ENCODE assay signal across 17 cellular contexts in genomic region chr20:34046330-34046729, GRCh38. TPM values are rescaled to one million over a fixed set of nuclear protein-coding genes. Genes with fewer than 3 reads are reported as not detected.
DNase-seq lines count a peak whose midpoint lies in the region; ATAC-seq and TF ChIP-seq lines count a peak whose summit lies in the region.
"Had no signal": no experiment of that assay in that cellular context is flagged by ENCODE, and none has a peak within 500 bp of the region (broad histone marks: within the 10 kb centered on the region; RNA-seq: fewer than 3 reads in every experiment).

No MANE protein-coding gene starts in this region.

- intact Hi-C loops in activated T-helper 1 cell treated with anti-CD3 and anti-CD28 coated beads, Interleukin-12 subunit alpha, Interleukin-12 subunit beta, Interleukin-2, Interleukin-4 antibody, amounts not matched to agents 30 ng/mL and 10 ng/mL and 1 ng/mL, durations not matched to agents 14 hours and 24 hours and 36 hours (cut with micrococcal nuclease), result no loop called here

- H3K27ac ChIP-seq in hepatocyte, result peak overlapping the region; percentile 39
- H3K27ac ChIP-seq: KMS-11 had no signal

- no peaks in the 10 kb centered on the region for H3K9me3 ChIP-seq in hepatocyte (ENCODE audit: low read depth)

- no peak for TF ChIP-seq CTCF in hepatocyte (IDR thresholded peaks at IDR 0.05; ENCODE audit: poor library complexity)
- no peak for TF ChIP-seq CTCF in nephron progenitor cell (IDR thresholded peaks at IDR 0.05)

- no peaks in the 10 kb centered on the region for H3K9me2 ChIP-seq in hepatocyte (replicated peaks; ENCODE audit: insufficient read depth)

- H3K4me1 ChIP-seq in hepatocyte (ENCODE audit: insufficient read depth), result peaks cover 17% of the 10 kb centered on the region

- peak overlapping the region; percentile 18 for H3K4me2 ChIP-seq in hepatocyte
- H3K4me2 ChIP-seq: KMS-11 had no signal

- peaks cover 83% of the 10 kb centered on the region for H3K79me2 ChIP-seq in hepatocyte

- H3K27me3 ChIP-seq in hepatocyte, result no peaks in the 10 kb centered on the region

- peaks cover 83% of the 10 kb centered on the region for H4K20me1 ChIP-seq in hepatocyte (ENCODE audit: insufficient read depth, poor library complexity, severe bottlenecking)

- H3K4me3 Mint-ChIP-seq in T-cell (no peak overlapping the region), nephron progenitor cell (no peak overlapping the region)
- H3K4me3 Mint-ChIP-seq in activated T-helper 1 cell treated with anti-CD3 and anti-CD28 coated beads, Interleukin-12 subunit alpha, Interleukin-12 subunit beta, Interleukin-2, Interleukin-4 antibody, amounts not matched to agents 30 ng/mL and 10 ng/mL and 1 ng/mL, durations not matched to agents 14 hours and 24 hours and 36 hours, result no peak overlapping the region
- H3K4me3 Mint-ChIP-seq: B cell; CD4-positive, alpha-beta T cell had no signal

- H3K4me3 ChIP-seq in hepatocyte, result no peak overlapping the region

- WGBS in hepatocyte (ENCODE audit: low lambda C conversion rate, missing lambda C conversion rate), result 56% methylated on average over 2 of the region's 2 CpGs

- H3K27ac Mint-ChIP-seq in T-cell, result peak overlapping the region; percentile 28 to 37
- H3K27ac Mint-ChIP-seq in nephron progenitor cell, result peak overlapping the region; percentile 15
- no peak overlapping the region for H3K27ac Mint-ChIP-seq in activated T-helper 1 cell treated with anti-CD3 and anti-CD28 coated beads, Interleukin-12 subunit alpha, Interleukin-12 subunit beta, Interleukin-2, Interleukin-4 antibody, amounts not matched to agents 30 ng/mL and 10 ng/mL and 1 ng/mL, durations not matched to agents 14 hours and 24 hours and 36 hours
- H3K27ac Mint-ChIP-seq: B cell; CD4-positive, alpha-beta T cell had no signal

- no peaks in the 10 kb centered on the region for H3K9me3 Mint-ChIP-seq in T-cell
- no peaks in the 10 kb centered on the region for H3K9me3 Mint-ChIP-seq in nephron progenitor cell
- H3K9me3 Mint-ChIP-seq in activated T-helper 1 cell treated with anti-CD3 and anti-CD28 coated beads, Interleukin-12 subunit alpha, Interleukin-12 subunit beta, Interleukin-2, Interleukin-4 antibody, amounts not matched to agents 30 ng/mL and 10 ng/mL and 1 ng/mL, durations not matched to agents 14 hours and 24 hours and 36 hours, result no peaks in the 10 kb centered on the region
- H3K9me3 Mint-ChIP-seq: CD4-positive, alpha-beta T cell had no signal

- H2AFZ ChIP-seq in hepatocyte, result no peak overlapping the region

- H3K36me3 Mint-ChIP-seq in T-cell (peaks cover 10% of the 10 kb centered on the region), nephron progenitor cell (ENCODE audit: low read depth) (peaks cover 13% of the 10 kb centered on the region)
- no peaks in the 10 kb centered on the region for H3K36me3 Mint-ChIP-seq in activated T-helper 1 cell treated with anti-CD3 and anti-CD28 coated beads, Interleukin-12 subunit alpha, Interleukin-12 subunit beta, Interleukin-2, Interleukin-4 antibody, amounts not matched to agents 30 ng/mL and 10 ng/mL and 1 ng/mL, durations not matched to agents 14 hours and 24 hours and 36 hours (ENCODE audit: low read depth)

- ATAC-seq in T-cell (replicated peaks in 1 of 4) (no peak), HG03460 (IDR thresholded peaks at IDR 0.05; ENCODE audit: unreplicated experiment) (no peak)
- ATAC-seq: HCT116 had no signal

- POLR2A ChIA-PET in T-cell (lab: Charles Lee), result no interaction called here

- H3K27me3 Mint-ChIP-seq in T-cell (no peaks in the 10 kb centered on the region), nephron progenitor cell (ENCODE audit: low read depth, poor library complexity) (no peaks in the 10 kb centered on the region)
- no peaks in the 10 kb centered on the region for H3K27me3 Mint-ChIP-seq in activated T-helper 1 cell treated with anti-CD3 and anti-CD28 coated beads, Interleukin-12 subunit alpha, Interleukin-12 subunit beta, Interleukin-2, Interleukin-4 antibody, amounts not matched to agents 30 ng/mL and 10 ng/mL and 1 ng/mL, durations not matched to agents 14 hours and 24 hours and 36 hours (ENCODE audit: insufficient read depth)
- H3K27me3 Mint-ChIP-seq: B cell; CD4-positive, alpha-beta T cell had no signal

- peaks cover 86 to 94% (median 94%) of the 10 kb centered on the region in 3 donors for H3K4me1 Mint-ChIP-seq in T-cell
- H3K4me1 Mint-ChIP-seq in nephron progenitor cell, result peaks cover 57% of the 10 kb centered on the region
- peaks cover 22% of the 10 kb centered on the region for H3K4me1 Mint-ChIP-seq in activated T-helper 1 cell treated with anti-CD3 and anti-CD28 coated beads, Interleukin-12 subunit alpha, Interleukin-12 subunit beta, Interleukin-2, Interleukin-4 antibody, amounts not matched to agents 30 ng/mL and 10 ng/mL and 1 ng/mL, durations not matched to agents 14 hours and 24 hours and 36 hours (ENCODE audit: low read depth)

- CTCF ChIA-PET in T-cell (lab: Charles Lee), result no interaction called here

- H3K36me3 ChIP-seq in hepatocyte (replicated peaks; ENCODE audit: insufficient read depth, low read depth), result no peaks in the 10 kb centered on the region

- DNase-seq in T-cell (no peak), hepatocyte (ENCODE audit: low spot score) (peak; percentile 30), nephron progenitor cell (no peak), AG08396 (ENCODE audit: low spot score) (no peak), midbrain (lab: John Stamatoyannopoulos, UW) (no peak)
- DNase-seq in activated T-helper 1 cell treated with anti-CD3 and anti-CD28 coated beads, Interleukin-12 subunit alpha, Interleukin-12 subunit beta, Interleukin-2, Interleukin-4 antibody, amounts not matched to agents 30 ng/mL and 10 ng/mL and 1 ng/mL, durations not matched to agents 14 hours and 24 hours and 36 hours (ENCODE audit: low spot score), result no peak
- DNase-seq: CD4-positive, alpha-beta T cell; DMS79 treated with DMSO at 0.1 percent for 48 hours; NCI-H1048; NCI-H1436 treated with DMSO at 0.1 percent for 48 hours; NCI-H2029 treated with DMSO at 0.1 percent for 48 hours; NCI-H2171 treated with DMSO at 0.1 percent for 48 hours; NCI-H510A had no signal

RNA-seq across cellular contexts. Expression of gene RALY, which starts 52.6 kb away (rescaled TPM):
- total RNA-seq in T-cell, result 100 to 1,000 TPM; 110 to 126 (median 125) TPM
- 122 and 123 TPM in 2 replicates for total RNA-seq in hepatocyte
- 209 and 240 TPM in 2 replicates for polyA plus RNA-seq in hepatocyte
- 147 TPM in 2 replicates for total RNA-seq in activated T-helper 1 cell treated with anti-CD3 and anti-CD28 coated beads, Interleukin-12 subunit alpha, Interleukin-12 subunit beta, Interleukin-2, Interleukin-4 antibody, amounts not matched to agents 30 ng/mL and 10 ng/mL and 1 ng/mL, durations not matched to agents 14 hours and 24 hours and 36 hours
